25 cellular contexts compared by ENCODE assay signal in the genomic region with DNA sequence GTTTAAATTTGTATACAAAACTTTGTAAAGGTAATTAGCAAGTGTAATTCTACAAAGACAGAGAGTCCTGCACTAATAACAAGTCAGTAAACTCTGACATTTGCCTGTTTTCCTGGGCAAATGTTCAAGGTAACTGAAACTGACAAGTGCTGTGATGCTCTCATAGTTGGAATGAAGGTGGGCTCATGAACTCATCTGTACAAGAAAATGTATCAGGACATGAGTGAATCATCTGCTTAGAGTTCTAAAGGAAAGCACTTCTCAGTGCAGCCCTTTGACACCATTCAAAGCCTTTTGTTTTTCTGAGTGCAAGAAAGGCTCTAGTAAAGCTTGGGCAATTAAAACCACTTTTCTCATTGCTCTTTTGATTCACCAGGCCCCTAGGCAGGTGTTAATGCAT.
"Had no signal": no experiment of that assay in that cellular context is flagged by ENCODE, and none has a peak within 500 bp of the region (broad histone marks: within the 10 kb centered on the region; RNA-seq: fewer than 3 reads in every experiment).

No MANE protein-coding gene starts in this region.

- DNase-seq: activated CD4-positive, alpha-beta memory T cell treated with anti-CD3 and anti-CD28 coated beads for 36 hours; activated CD4-positive, alpha-beta T cell treated with anti-CD3 and anti-CD28 coated beads, Interleukin-2, amount 10 ng/mL, durations not matched to agents 7 days and 5 days; activated CD4-positive, CD25-positive, alpha-beta regulatory T cell treated with anti-CD3 and anti-CD28 coated beads, Interleukin-2, amount 50 U/mL, for 72 hours; activated CD8-positive, alpha-beta memory T cell treated with anti-CD3 and anti-CD28 coated beads for 24 hours; activated effector memory CD4-positive, alpha-beta T cell treated with anti-CD3 and anti-CD28 coated beads, Interleukin-2, amount 50 U/mL, for 16 hours; activated naive CD4-positive, alpha-beta T cell treated with Interleukin-2 at 50 U/mL for 16 hours; activated naive CD8-positive, alpha-beta T cell treated with anti-CD3 and anti-CD28 coated beads, Interleukin-2, amount 50 U/mL, for 24 hours; activated T-cell treated with anti-CD3 and anti-CD28 coated beads, Interleukin-2, amount 50 U/mL, for 4 hours; amniotic stem cell; body of pancreas; central memory CD4-positive, alpha-beta T cell; IMR-90; Kasumi-1; KBM-7; NCI-H1436; NCI-H1694 treated with DMSO at 0.1 percent for 48 hours; NCI-H2081 treated with DMSO at 0.1 percent for 48 hours; NCI-H510A treated with DMSO at 0.1 percent for 48 hours; NCI-H774; NK-92 treated with Interleukin-12 subunit alpha and Interleukin-12 subunit beta, amount 100 ng/mL, for 24 hours; OCI-M1; Peyer's patch; SHP77 treated with DMSO at 0.1 percent for 48 hours; T-helper 9 cell had no signal

- ATAC-seq: activated naive CD8-positive, alpha-beta T cell treated with anti-CD3 and anti-CD28 coated beads, Interleukin-2, amount 50 U/mL, for 24 hours; activated T-cell treated with anti-CD3 and anti-CD28 coated beads, Interleukin-2, amount 50 U/mL, for 4 hours; body of pancreas; WTC11 had no signal
